In the genomic region with DNA sequence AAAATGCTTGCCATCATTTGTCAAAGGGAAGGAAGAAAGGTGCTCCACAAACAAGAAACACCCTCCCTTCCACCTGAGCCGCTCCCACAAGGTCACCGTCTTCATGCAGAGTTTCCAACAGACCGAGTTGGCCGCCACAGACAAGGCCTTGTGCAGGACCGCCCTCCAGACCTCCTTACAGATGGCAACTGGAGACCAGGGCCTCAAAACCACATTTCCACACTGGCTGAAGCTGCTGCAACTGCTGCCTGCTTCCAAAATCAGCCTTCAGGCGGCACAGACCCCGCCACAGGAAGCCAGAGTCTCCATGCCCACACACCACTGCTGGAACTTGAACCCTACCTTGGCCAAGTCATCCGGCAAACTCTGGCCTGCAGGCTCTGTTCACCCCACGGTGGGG, we compare ENCODE assay signal across 26 cellular contexts. TPM values are rescaled to one million over a fixed set of nuclear protein-coding genes. Genes with fewer than 3 reads are reported as not detected.
DNase-seq lines count a peak whose midpoint lies in the region; ATAC-seq and TF ChIP-seq lines count a peak whose summit lies in the region.
"Had no signal": no experiment of that assay in that cellular context is flagged by ENCODE, and none has a peak within 500 bp of the region (broad histone marks: within the 10 kb centered on the region; RNA-seq: fewer than 3 reads in every experiment).

No MANE protein-coding gene starts in this region.

- 77 to 86% (median 81%) methylated on average over 9 of the region's 9 CpGs for WGBS in stomach, 5 donors

- peaks cover 5% of the 10 kb centered on the region for H3K27me3 Mint-ChIP-seq in activated naive CD4-positive, alpha-beta T cell treated with anti-CD3 and anti-CD28 coated beads, Interleukin-2, amount 10 ng/mL, durations not matched to agents 7 days and 5 days
- no peaks in the 10 kb centered on the region for H3K27me3 Mint-ChIP-seq in CD8-positive, alpha-beta T cell (ENCODE audit: low read depth)
- H3K27me3 Mint-ChIP-seq: CD4-positive, CD25-positive, alpha-beta regulatory T cell; IgD-negative memory B cell had no signal

- TF ChIP-seq EP300 in stomach (IDR thresholded peaks at IDR 0.05), result no peak

- POLR2A ChIA-PET in CD8-positive, alpha-beta T cell (lab: Charles Lee), result no interaction called here

- H3K4me3 Mint-ChIP-seq in activated naive CD4-positive, alpha-beta T cell treated with anti-CD3 and anti-CD28 coated beads, Interleukin-2, amount 10 ng/mL, durations not matched to agents 7 days and 5 days, result no peak overlapping the region
- no peak overlapping the region for H3K4me3 Mint-ChIP-seq in CD8-positive, alpha-beta T cell

- intact Hi-C loops in stomach (cut with DNase I; ENCODE audit: low total_unique reads), result no loop called here
- intact Hi-C loops in CD8-positive, alpha-beta T cell (cut with DNase I, micrococcal nuclease), result no loop called here

- H3K27me3 ChIP-seq in stomach, result no peaks in the 10 kb centered on the region
- no peaks in the 10 kb centered on the region for H3K27me3 ChIP-seq in CD8-positive, alpha-beta T cell (ENCODE audit: insufficient read depth, low read length)
- H3K27me3 ChIP-seq: BE2C had no signal

- no peak for TF ChIP-seq CTCF in stomach (IDR thresholded peaks at IDR 0.05)
- no peak for TF ChIP-seq CTCF in CD8-positive, alpha-beta T cell (IDR thresholded peaks at IDR 0.05)

- H3K27ac ChIP-seq in stomach, result peak overlapping the region; percentile 9 to 57 (median 38)
- no peak overlapping the region for H3K27ac ChIP-seq in CD8-positive, alpha-beta T cell (ENCODE audit: low read depth, low read length)
- H3K27ac ChIP-seq: KMS-11, PC-9 had no signal

- no peaks in the 10 kb centered on the region for H3K9me3 ChIP-seq in stomach
- H3K9me3 ChIP-seq in CD8-positive, alpha-beta T cell (ENCODE audit: low read length), result no peaks in the 10 kb centered on the region
- H3K9me3 ChIP-seq: BE2C had no signal

- no peaks in the 10 kb centered on the region for H3K9me3 Mint-ChIP-seq in activated naive CD4-positive, alpha-beta T cell treated with anti-CD3 and anti-CD28 coated beads, Interleukin-2, amount 10 ng/mL, durations not matched to agents 7 days and 5 days
- no peaks in the 10 kb centered on the region for H3K9me3 Mint-ChIP-seq in CD8-positive, alpha-beta T cell
- H3K9me3 Mint-ChIP-seq: CD4-positive, CD25-positive, alpha-beta regulatory T cell; IgD-negative memory B cell had no signal

- peaks cover 15 to 43% (median 32%) of the 10 kb centered on the region in 4 donors for H3K4me1 ChIP-seq in stomach
- peaks cover 31% of the 10 kb centered on the region for H3K4me1 ChIP-seq in CD8-positive, alpha-beta T cell (ENCODE audit: insufficient read depth, low read length)
- H3K4me1 ChIP-seq: BE2C had no signal

- H3K4me3 ChIP-seq in stomach, result no peak overlapping the region
- H3K4me3 ChIP-seq in CD8-positive, alpha-beta T cell (ENCODE audit: low read depth, low read length), result no peak overlapping the region
- H3K4me3 ChIP-seq: PC-9 had no signal

- TF ChIP-seq POLR2A in stomach (IDR thresholded peaks at IDR 0.05), result no peak

- H3K27ac Mint-ChIP-seq in activated naive CD4-positive, alpha-beta T cell treated with anti-CD3 and anti-CD28 coated beads, Interleukin-2, amount 10 ng/mL, durations not matched to agents 7 days and 5 days, result peak overlapping the region; percentile 60
- H3K27ac Mint-ChIP-seq in CD8-positive, alpha-beta T cell, result no peak overlapping the region
- H3K27ac Mint-ChIP-seq: CD4-positive, CD25-positive, alpha-beta regulatory T cell had no signal

- H3K4me1 Mint-ChIP-seq in activated naive CD4-positive, alpha-beta T cell treated with anti-CD3 and anti-CD28 coated beads, Interleukin-2, amount 10 ng/mL, durations not matched to agents 7 days and 5 days, result peaks cover 45% of the 10 kb centered on the region
- H3K4me1 Mint-ChIP-seq in CD8-positive, alpha-beta T cell (ENCODE audit: low read depth), result peaks cover 34% of the 10 kb centered on the region

- H3K36me3 Mint-ChIP-seq in activated naive CD4-positive, alpha-beta T cell treated with anti-CD3 and anti-CD28 coated beads, Interleukin-2, amount 10 ng/mL, durations not matched to agents 7 days and 5 days, result peaks cover 56% of the 10 kb centered on the region
- H3K36me3 Mint-ChIP-seq in CD8-positive, alpha-beta T cell, result peaks cover 52% of the 10 kb centered on the region

- CTCF ChIA-PET in activated naive CD4-positive, alpha-beta T cell treated with anti-CD3 and anti-CD28 coated beads, Interleukin-2, amount 10 ng/mL, durations not matched to agents 7 days and 5 days (lab: Charles Lee), result no interaction called here
- CTCF ChIA-PET in CD8-positive, alpha-beta T cell (lab: Charles Lee), result interaction anchor here (1.2 kb wide), 1 partner anchor 39 kb away, joined by 3 read pairs; no protein-coding TSS in a partner anchor

- H3K36me3 ChIP-seq in stomach, result peaks cover 44 to 73% (median 65%) of the 10 kb centered on the region in 4 donors
- peaks cover 22% of the 10 kb centered on the region for H3K36me3 ChIP-seq in CD8-positive, alpha-beta T cell (ENCODE audit: insufficient read depth, low read length)

- no peak for DNase-seq in activated naive CD4-positive, alpha-beta T cell treated with anti-CD3 and anti-CD28 coated beads, Interleukin-2, amount 10 ng/mL, durations not matched to agents 7 days and 5 days
- DNase-seq in activated naive CD4-positive, alpha-beta T cell treated with Interleukin-2 at 50 U/mL for 16 hours, result no peak
- DNase-seq in MV-4-11 (lab: John Stamatoyannopoulos, UW), result peak; percentile 52
- DNase-seq in myocyte (ENCODE audit: low read depth), result peak; percentile 79
- no peak for DNase-seq in stomach
- DNase-seq in cerebellar nuclear complex (lab: John Stamatoyannopoulos, UW), result no peak
- DNase-seq in CD8-positive, alpha-beta T cell, result no peak
- DNase-seq: 8988T; ACHN; BE2C; CD4-positive, CD25-positive, alpha-beta regulatory T cell; HCEC 1CT; NCI-H1105; NCI-H1436 treated with DMSO at 0.1 percent for 48 hours; NCI-H1930; NCI-H446; NCI-H526; PC-9; RPMI8226; SHP77 had no signal

- no peak for ATAC-seq in GM18498 (IDR thresholded peaks at IDR 0.05; ENCODE audit: unreplicated experiment)
- no peak for ATAC-seq in CD8-positive, alpha-beta T cell

RNA-seq across cellular contexts. Expression of gene DEAF1, which starts 6.3 kb away (rescaled TPM):
- total RNA-seq in myocyte (22.5 and 35.8 TPM in 2 replicates), stomach (100 to 1,000 TPM in 1 of 5 donors, 10 to 100 TPM in 4; 12.3 to 111 (median 29.4) TPM)
- 57.1 TPM for polyA plus RNA-seq in myocyte (2012)
- polyA plus RNA-seq in stomach, result 10 to 100 TPM; 41.4 to 51.8 (median 45.1) TPM
- total RNA-seq in CD8-positive, alpha-beta T cell, result 100 to 1,000 TPM; 131 to 139 TPM

RNA-seq across cellular contexts. Expression of gene TMEM80, which starts 6.9 kb away (rescaled TPM):
- total RNA-seq in myocyte, result 37.8 and 44.7 TPM in 2 replicates
- 43.8 TPM for polyA plus RNA-seq in myocyte (2012)
- total RNA-seq in stomach, result 10 to 100 TPM in 4 of 5 donors, 1 to 10 TPM in 1; 4.9 to 46.5 (median 21.5) TPM
- 10 to 100 TPM in 2 of 3 donors, 1 to 10 TPM in 1; 9.0 to 30.8 (median 18.1) TPM for polyA plus RNA-seq in stomach
- total RNA-seq in CD8-positive, alpha-beta T cell, result 10 to 100 TPM; 24.8 to 25.2 TPM

RNA-seq across cellular contexts. Expression of gene EPS8L2, which starts 17.4 kb away (rescaled TPM):
- total RNA-seq in myocyte (20.4 and 26.5 TPM in 2 replicates), stomach (100 to 1,000 TPM in 4 of 5 donors, 10 to 100 TPM in 1; 45.0 to 617 (median 306) TPM)
- polyA plus RNA-seq in myocyte (2012), result 40.5 TPM
- 100 to 1,000 TPM in 1 of 3 donors, 10 to 100 TPM in 2; 91.5 to 190 (median 96.2) TPM for polyA plus RNA-seq in stomach
- 10 to 100 TPM in 1 of 2 experiments, 1 to 10 TPM in 1; 9.6 to 12.2 TPM for total RNA-seq in CD8-positive, alpha-beta T cell

RNA-seq across cellular contexts. Expression of gene DRD4, which starts 51.6 kb away (rescaled TPM):
- total RNA-seq in myocyte, result not detected in 2 replicates
- 0.72 TPM for polyA plus RNA-seq in myocyte (2012)
- not detected for total RNA-seq in stomach
- 1 to 10 TPM in 1 of 3 donors, under 1 TPM in 2; 0.19 to 1.7 (median 0.50) TPM for polyA plus RNA-seq in stomach
- total RNA-seq in CD8-positive, alpha-beta T cell, result under 1 TPM; 0.72 to 0.79 TPM
- total RNA-seq: CD4-positive, CD25-positive, alpha-beta regulatory T cell; Daoy; G401; SK-MEL-5 had no signal
- polyA plus RNA-seq: CD4-positive, CD25-positive, alpha-beta regulatory T cell; IgD-negative memory B cell had no signal

RNA-seq across cellular contexts. Expression of gene TALDO1, which starts 58.6 kb away (rescaled TPM):
- 118 and 155 TPM in 2 replicates for total RNA-seq in myocyte
- polyA plus RNA-seq in myocyte (2012), result 245 TPM
- 100 to 1,000 TPM in 4 of 5 donors, 10 to 100 TPM in 1; 85.9 to 258 (median 175) TPM for total RNA-seq in stomach
- polyA plus RNA-seq in stomach, result 100 to 1,000 TPM; 139 to 214 (median 208) TPM
- 10 to 100 TPM; 30.2 to 31.0 TPM for total RNA-seq in CD8-positive, alpha-beta T cell

Comparison
In these comparisons a context has a peak if more than half of its experiments do, and no peak if none do; other contexts are left out.
1. DNase-seq: peak in MV-4-11 (single experiment) and myocyte (single experiment); none in activated naive CD4-positive, alpha-beta T cell treated with anti-CD3 and anti-CD28 coated beads, Interleukin-2, amount 10 ng/mL, durations not matched to agents 7 days and 5 days (single experiment), activated naive CD4-positive, alpha-beta T cell treated with Interleukin-2 at 50 U/mL for 16 hours (single experiment), stomach (single experiment), cerebellar nuclear complex (0 of 2) and CD8-positive, alpha-beta T cell (0 of 7).